Comparison of ENCODE assay signal across 31 cellular contexts in genomic region chr12:9221476-9221875, GRCh38. TPM values are rescaled to one million over a fixed set of nuclear protein-coding genes. Genes with fewer than 3 reads are reported as not detected.
DNase-seq lines count a peak whose midpoint lies in the region; ATAC-seq, FAIRE-seq and TF ChIP-seq lines count a peak whose summit lies in the region.
"Had no signal": no experiment of that assay in that cellular context is flagged by ENCODE, and none has a peak within 500 bp of the region (broad histone marks: within the 10 kb centered on the region; RNA-seq: fewer than 3 reads in every experiment).

No MANE protein-coding gene starts in this region.

- no TSS peak for BruUV-seq in HepG2 (replicated peaks; lab: Mats Ljungman, UMichigan)

- H3K27ac ChIP-seq in liver (ENCODE audit: low read depth in 1 of 2, low read length in 2 of 2) (peak overlapping the region; percentile 57 to 73), HepG2 (ENCODE audit: extremely low read length, insufficient read depth, low read length) (no peak overlapping the region), foreskin keratinocyte (no peak overlapping the region), upper lobe of right lung (peak overlapping the region; percentile 26), right atrium auricular region (no peak overlapping the region)
- H3K27ac ChIP-seq: adrenal gland, brain microvascular endothelial cell, gastrocnemius medialis, SJSA1 had no signal

- CTCF ChIA-PET in HepG2 (lab: Yijun Ruan, JAX; ENCODE audit: low intra/inter-chr PET ratio, low total read pairs): no interaction called here

- no peak for TF ChIP-seq POLR2A in HepG2 (IDR thresholded peaks at IDR 0.05; ENCODE audit: insufficient read depth in 1 of 2, low read depth in 2 of 2, low read length in 2 of 2)

- WGBS in liver: 21% methylated on average over 1 of the region's 1 CpG
- 3% methylated on average over 1 of the region's 1 CpG for WGBS in HepG2 (ENCODE audit: low lambda C conversion rate)

- no peaks in the 10 kb centered on the region for H4K20me1 ChIP-seq in HepG2 (ENCODE audit: insufficient read depth, low read length)

- TF ChIP-seq EP300 in HepG2 (IDR thresholded peaks at IDR 0.05; ENCODE audit: low read depth in 2 of 2, low read length in 2 of 2) (no peak), HepG2 (CRISPR knock-in tag; IDR thresholded peaks at IDR 0.05; ENCODE audit: borderline replicate concordance) (no peak)

- POLR2A ChIA-PET in HepG2 (lab: Yijun Ruan, JAX): no interaction called here

- TF ChIP-seq CTCF in liver (IDR thresholded peaks at IDR 0.05; ENCODE audit: low read depth, low read length, missing input control): no peak
- no peak for TF ChIP-seq CTCF in HepG2 (CRISPR knock-in tag; IDR thresholded peaks at IDR 0.05)
- no peak for TF ChIP-seq CTCF in foreskin keratinocyte (conservative IDR thresholded peaks at IDR 0.05)
- no peak for TF ChIP-seq CTCF in upper lobe of right lung (IDR thresholded peaks at IDR 0.05)
- TF ChIP-seq CTCF in right atrium auricular region (IDR thresholded peaks at IDR 0.05): no peak

- H3K4me3 ChIP-seq in liver (ENCODE audit: low read depth in 1 of 3, low read length in 3 of 3): no peak overlapping the region
- H3K4me3 ChIP-seq in HepG2 (replicated peaks in 1 of 3; ENCODE audit: insufficient read depth in 1 of 3, low read depth in 2 of 3, low read length in 3 of 3): no peak overlapping the region
- no peak overlapping the region for H3K4me3 ChIP-seq in adipocyte (ENCODE audit: low read length)
- no peak overlapping the region for H3K4me3 ChIP-seq in upper lobe of right lung
- no peak overlapping the region for H3K4me3 ChIP-seq in right atrium auricular region
- H3K4me3 ChIP-seq: adrenal gland, gastrocnemius medialis, lung, SJSA1, smooth muscle cell, tibial nerve had no signal

- intact Hi-C loops in HepG2 (cut with micrococcal nuclease; ENCODE audit: unreplicated experiment) (no loop called here), upper lobe of right lung (cut with DNase I) (no loop called here)

- H3K4me1 ChIP-seq in liver (ENCODE audit: control insufficient read depth in 4 of 4, insufficient read depth in 4 of 4, low read length in 3 of 4) (peaks cover 0 to 9% (median 4%) of the 10 kb centered on the region in 4 donors), HepG2 (ENCODE audit: insufficient read depth, low read length) (peaks cover 10% of the 10 kb centered on the region), adipocyte (ENCODE audit: control insufficient read depth, insufficient read depth, low read length) (peaks cover 4% of the 10 kb centered on the region), foreskin keratinocyte (no peaks in the 10 kb centered on the region), upper lobe of right lung (no peaks in the 10 kb centered on the region), right atrium auricular region (no peaks in the 10 kb centered on the region)
- H3K4me1 ChIP-seq: adrenal gland, gastrocnemius medialis, SJSA1 had no signal

- H3K27me3 ChIP-seq in liver (ENCODE audit: control insufficient read depth in 4 of 4, insufficient read depth in 4 of 4, low read length in 3 of 4) (no peaks in the 10 kb centered on the region), HepG2 (ENCODE audit: control insufficient read depth in 1 of 2, insufficient read depth in 2 of 2, low read length in 2 of 2) (no peaks in the 10 kb centered on the region), adipocyte (replicated peaks; ENCODE audit: control insufficient read depth, insufficient read depth, low read length) (no peaks in the 10 kb centered on the region), foreskin keratinocyte (no peaks in the 10 kb centered on the region), upper lobe of right lung (no peaks in the 10 kb centered on the region), right atrium auricular region (no peaks in the 10 kb centered on the region)
- H3K27me3 ChIP-seq: adrenal gland, brain microvascular endothelial cell, gastrocnemius medialis, SJSA1, tibial nerve had no signal

- no peak for FAIRE-seq in HepG2 (lab: Jason Lieb, UNC)
- FAIRE-seq: H1, HTR-8/SVneo had no signal

- in situ Hi-C loops in HepG2 (cut with HindIII; ENCODE audit: extremely low pct_ligation_motif_present, low pct_unique_long_range_greater_than_20kb): no loop called here

- no peak for ATAC-seq in HepG2
- peak; percentile 97 for ATAC-seq in foreskin keratinocyte
- no peak for ATAC-seq in upper lobe of right lung
- ATAC-seq in GM18907 (IDR thresholded peaks at IDR 0.05; ENCODE audit: unreplicated experiment): no peak
- ATAC-seq: activated CD8-positive, alpha-beta memory T cell treated with anti-CD3 and anti-CD28 coated beads, Interleukin-2, amount 10 ng/mL, durations not matched to agents 7 days and 5 days; activated T-cell treated with anti-CD3 and anti-CD28 coated beads, Interleukin-2, amount 50 U/mL, for 72 hours; gastrocnemius medialis; T-cell had no signal

- peak overlapping the region in 1 of 2 donors; percentile 14 for H3K9ac ChIP-seq in liver (ENCODE audit: low read depth in 1 of 2, low read length in 2 of 2)
- no peak overlapping the region for H3K9ac ChIP-seq in HepG2 (ENCODE audit: insufficient read depth, low read depth, low read length)
- no peak overlapping the region for H3K9ac ChIP-seq in adipocyte (ENCODE audit: low read length)

- no peak overlapping the region for H2AFZ ChIP-seq in HepG2 (ENCODE audit: low read length)

- DNase-seq in HepG2 (ENCODE audit: low spot score) (no peak), adipocyte (ENCODE audit: low read depth) (peak; percentile 17), foreskin keratinocyte (peak; percentile 74 to 84), upper lobe of right lung (no peak), HK-2 (ENCODE audit: unreplicated experiment) (no peak), right atrium auricular region (ENCODE audit: low spot score) (no peak)
- DNase-seq: activated CD4-positive, CD25-positive, alpha-beta regulatory T cell; activated CD8-positive, alpha-beta memory T cell treated with anti-CD3 and anti-CD28 coated beads, Interleukin-2, amount 10 ng/mL, durations not matched to agents 7 days and 5 days; activated naive CD4-positive, alpha-beta T cell; activated T-cell treated with anti-CD3 and anti-CD28 coated beads, Interleukin-2, amount 50 U/mL, for 72 hours; adrenal gland; brain microvascular endothelial cell; CD4-positive, alpha-beta memory T cell; gastrocnemius medialis; hippocampal formation; immature natural killer cell; KG1; NCI-H1436; NCI-H2081 treated with DMSO at 0.1 percent for 48 hours; retina; T-cell had no signal

- H3K4me2 ChIP-seq in HepG2 (ENCODE audit: low read depth, low read length): no peak overlapping the region
- H3K4me2 ChIP-seq: smooth muscle cell had no signal

- TF ChIP-seq RAD21 in liver (IDR thresholded peaks at IDR 0.05) (peak; percentile 27 to 39), HepG2 (CRISPR knock-in tag; IDR thresholded peaks at IDR 0.05) (no peak)

- no peaks in the 10 kb centered on the region for H3K79me2 ChIP-seq in HepG2 (ENCODE audit: insufficient read depth, low read length)

- H3K36me3 ChIP-seq in liver (ENCODE audit: control insufficient read depth in 4 of 4, insufficient read depth in 3 of 4, low read depth in 1 of 4, low read length in 3 of 4): no peaks in the 10 kb centered on the region
- H3K36me3 ChIP-seq in HepG2 (replicated peaks in 1 of 2; ENCODE audit: control insufficient read depth in 1 of 2, insufficient read depth in 2 of 2, low read length in 2 of 2): no peaks in the 10 kb centered on the region
- no peaks in the 10 kb centered on the region for H3K36me3 ChIP-seq in adipocyte (ENCODE audit: control insufficient read depth, insufficient read depth, low read length, severe bottlenecking)
- no peaks in the 10 kb centered on the region for H3K36me3 ChIP-seq in upper lobe of right lung
- H3K36me3 ChIP-seq in right atrium auricular region: no peaks in the 10 kb centered on the region
- H3K36me3 ChIP-seq: adrenal gland, brain microvascular endothelial cell, gastrocnemius medialis, SJSA1, tibial nerve had no signal

- no peaks in the 10 kb centered on the region for H3K9me3 ChIP-seq in liver (ENCODE audit: control insufficient read depth in 4 of 4, low read length in 3 of 4)
- no peaks in the 10 kb centered on the region for H3K9me3 ChIP-seq in HepG2 (ENCODE audit: low read length)
- no peaks in the 10 kb centered on the region for H3K9me3 ChIP-seq in adipocyte (ENCODE audit: control insufficient read depth, low read length)
- H3K9me3 ChIP-seq in upper lobe of right lung: no peaks in the 10 kb centered on the region
- H3K9me3 ChIP-seq in right atrium auricular region: no peaks in the 10 kb centered on the region
- H3K9me3 ChIP-seq: adrenal gland, gastrocnemius medialis, SJSA1, tibial nerve had no signal

TF ChIP-seq in liver, 16 proteins besides CTCF, POLR2A, EP300 and RAD21 (continues in another document):
- TF ChIP-seq JUND (IDR thresholded peaks at IDR 0.05): peak in 1 of 2 donors; percentile 54

TF ChIP-seq in HepG2, 621 proteins besides CTCF, POLR2A, EP300 and RAD21 (continues in another document):
- no peak for TF ChIP-seq BRD4 (CRISPR knock-in tag; IDR thresholded peaks at IDR 0.05)

RNA-seq across cellular contexts. Expression of gene PZP, which starts 13.3 kb away (rescaled TPM):
- total RNA-seq in liver (10 to 100 TPM in 1 of 2 donors, under 1 TPM in 1; 0.05 to 18.7 TPM), HepG2 (2016; rRNA removed; fragmentation: Illumina TruSeq; extraction: Trizol) (0.89 and 1.1 TPM in 2 replicates), foreskin keratinocyte (not detected in 2 replicates), upper lobe of right lung (0.67 TPM), right atrium auricular region (not detected)
- polyA plus RNA-seq in liver (1 to 10 TPM; 2.6 to 2.9 TPM), HepG2 (2011; rRNA removed) (0.07 and 0.50 TPM in 2 replicates), foreskin keratinocyte (not detected in 2 replicates)
- 0.26 TPM in 1 of 2 replicates, not detected in the other for total RNA-seq in HepG2 (2016; cell fraction: cytosol; rRNA removed; fragmentation: Illumina TruSeq; extraction: Trizol; ENCODE audit: low read depth)
- 0.12 and 0.63 TPM in 2 replicates for total RNA-seq in HepG2 (2016; cell fraction: insoluble cytoplasmic fraction; rRNA removed; fragmentation: Illumina TruSeq; extraction: Trizol)
- total RNA-seq in HepG2 (2016; cell fraction: membrane; rRNA removed; fragmentation: Illumina TruSeq; extraction: Trizol): 0.09 TPM in 1 of 2 replicates, not detected in the other
- 1.1 TPM in 2 replicates for total RNA-seq in HepG2 (2016; cell fraction: nucleus; rRNA removed; fragmentation: Illumina TruSeq; extraction: Trizol)
- polyA plus RNA-seq in HepG2 (2011; cell fraction: cytosol; rRNA removed): 0.04 TPM in 1 of 2 replicates, not detected in the other
- polyA plus RNA-seq in HepG2 (2011; cell fraction: nucleus; rRNA removed): 0.09 and 0.16 TPM in 2 replicates
- polyA plus RNA-seq in HepG2 (2012): 0.75 and 0.97 TPM in 2 replicates
- 0.17 and 0.20 TPM in 2 replicates for polyA plus RNA-seq in HepG2 (2016; cell fraction: cytosol; fragmentation: Illumina TruSeq; extraction: Trizol; ENCODE audit: low read depth)
- 0.84 and 1.7 TPM in 2 replicates for polyA plus RNA-seq in HepG2 (2016; cell fraction: insoluble cytoplasmic fraction; fragmentation: Illumina TruSeq; extraction: Trizol; ENCODE audit: low read depth)
- polyA plus RNA-seq in HepG2 (2016; cell fraction: membrane; fragmentation: Illumina TruSeq; extraction: Trizol; ENCODE audit: low read depth): 0.21 and 0.30 TPM in 2 replicates
- 0.86 and 1.7 TPM in 2 replicates for polyA plus RNA-seq in HepG2 (2016; cell fraction: nucleus; fragmentation: Illumina TruSeq; extraction: Trizol; ENCODE audit: insufficient read depth, low read depth)
- polyA minus RNA-seq in HepG2 (2011; rRNA and poly(A)+ RNA removed; ENCODE audit: low replicate concordance): 0.20 TPM in 1 of 2 replicates, not detected in the other
- not detected in 2 replicates for polyA minus RNA-seq in HepG2 (2011; cell fraction: cytosol; rRNA and poly(A)+ RNA removed)
- polyA minus RNA-seq in HepG2 (2011; cell fraction: nucleus; rRNA and poly(A)+ RNA removed): 0.25 and 0.26 TPM in 2 replicates
- total RNA-seq: A172; activated CD8-positive, alpha-beta memory T cell treated with anti-CD3 and anti-CD28 coated beads, Interleukin-2, amount 10 ng/mL, durations not matched to agents 7 days and 5 days; activated T-cell treated with anti-CD3 and anti-CD28 coated beads, Interleukin-2, amount 50 U/mL, for 72 hours; CD4-positive, alpha-beta memory T cell; H1; osteoblast; SJSA1; smooth muscle cell; T-cell had no signal
- polyA plus RNA-seq: smooth muscle cell had no signal

Comparison
In these comparisons a context has a peak if more than half of its experiments do, and no peak if none do; other contexts are left out.
1. H3K27ac ChIP-seq: peak in liver (2 of 2) and upper lobe of right lung (single experiment); none in HepG2 (single experiment), foreskin keratinocyte (single experiment) and right atrium auricular region (0 of 2).
2. DNase-seq: peak in adipocyte (single experiment) and foreskin keratinocyte (2 of 2); none in HepG2 (single experiment), upper lobe of right lung (single experiment), HK-2 (single experiment) and right atrium auricular region (single experiment).